Comparison of ENCODE assay signal across 8 cellular contexts in genomic region chr19:55642153-55643002, GRCh38. TPM values are rescaled to one million over a fixed set of nuclear protein-coding genes. Genes with fewer than 3 reads are reported as not detected.
DNase-seq lines count a peak whose midpoint lies in the region; TF ChIP-seq lines count a peak whose summit lies in the region.

No MANE protein-coding gene starts in this region.

- peak overlapping the region; percentile 44 for H3K27ac ChIP-seq in PC-9
- H3K27ac ChIP-seq in mesodermal cell (ENCODE audit: low read depth, low read length, severe bottlenecking): peak overlapping the region; percentile 55

- H4K20me1 ChIP-seq in PC-9 (ENCODE audit: insufficient read depth): peaks cover 11% of the 10 kb centered on the region

- peak overlapping the region; percentile 90 for H3K4me2 ChIP-seq in PC-9

- H3K4me1 Mint-ChIP-seq in chondrocyte (ENCODE audit: low read depth): peaks cover 59% of the 10 kb centered on the region
- peaks cover 31% of the 10 kb centered on the region for H3K4me1 Mint-ChIP-seq in type B pancreatic cell (ENCODE audit: unreplicated experiment)

- peaks cover 9% of the 10 kb centered on the region for H3K36me3 ChIP-seq in PC-9 (ENCODE audit: low read depth)
- H3K36me3 ChIP-seq in mesodermal cell (ENCODE audit: control insufficient read depth, insufficient read depth, low read length): peaks cover 38% of the 10 kb centered on the region

- POLR2A ChIA-PET in PC-9 (lab: Charles Lee; ENCODE audit: unreplicated experiment): interaction anchor here (0.6 to 1.2 kb wide), 5 partner anchors 12 to 1179 kb away, joined by 3 to 14 read pairs (median 8); partner anchors contain the start of genes LENG9 and ZSCAN5A

- peaks cover 59% of the 10 kb centered on the region; the same call in 1 of the 2 replicates for H3F3A ChIP-seq in PC-9 (ENCODE audit: insufficient read depth, low read depth)

- peak overlapping the region; percentile 97 for H3K27ac Mint-ChIP-seq in chondrocyte (ENCODE audit: unreplicated experiment)
- H3K27ac Mint-ChIP-seq in type B pancreatic cell: peak overlapping the region; percentile 96

- no peaks in the 10 kb centered on the region for H3K27me3 ChIP-seq in PC-9 (ENCODE audit: insufficient read depth, low read depth)

- H3K9me3 Mint-ChIP-seq in chondrocyte (ENCODE audit: low read depth) (no peaks in the 10 kb centered on the region), type B pancreatic cell (no peaks in the 10 kb centered on the region)

- H3K36me3 Mint-ChIP-seq in chondrocyte (ENCODE audit: low read depth) (peaks cover 9% of the 10 kb centered on the region), type B pancreatic cell (peaks cover 17% of the 10 kb centered on the region)

- peak overlapping the region; percentile 84 for H3K4me3 Mint-ChIP-seq in chondrocyte (ENCODE audit: unreplicated experiment)
- H3K4me3 Mint-ChIP-seq in type B pancreatic cell: peak overlapping the region; percentile 96

- BruUV-seq in PC-9 (replicated peaks; lab: Mats Ljungman, UMichigan): TSS peak; percentile 37

- H3K9me3 ChIP-seq in PC-9 (ENCODE audit: insufficient read depth, low read depth): no peaks in the 10 kb centered on the region
- no peaks in the 10 kb centered on the region for H3K9me3 ChIP-seq in mesodermal cell (ENCODE audit: control insufficient read depth, low read length)

- H2AFZ ChIP-seq in PC-9: peak overlapping the region; percentile 59; the same call in 1 of the 2 replicates

- peaks cover 53% of the 10 kb centered on the region for H3K79me2 ChIP-seq in PC-9 (ENCODE audit: low read depth)

- CTCF ChIA-PET in PC-9 (lab: Charles Lee): interaction anchor here (0.6 kb wide), 1 partner anchor 16 kb away, joined by 6 read pairs; no protein-coding TSS in a partner anchor

- H3K27me3 Mint-ChIP-seq in chondrocyte (ENCODE audit: low read depth) (no peaks in the 10 kb centered on the region), type B pancreatic cell (peaks cover 5% of the 10 kb centered on the region)

- intact Hi-C loops in PC-9 (cut with micrococcal nuclease; ENCODE audit: unreplicated experiment): loop anchor here (1.0 kb wide), 2 partner anchors 12 to 33 kb away; partner anchors contain the start of gene EPN1

- WGBS in mesodermal cell (ENCODE audit: insufficient coverage in 2 of 2), 2 experiments: 3% methylated on average over 49 to 55 of the region's 65 CpGs

- TF ChIP-seq CTCF in PC-9 (conservative IDR thresholded peaks at IDR 0.05) (no peak), chondrocyte (IDR thresholded peaks at IDR 0.05) (no peak), type B pancreatic cell (conservative IDR thresholded peaks at IDR 0.05) (no peak)

- no peaks in the 10 kb centered on the region for H3K9me2 ChIP-seq in PC-9 (ENCODE audit: insufficient read depth)

- peaks cover 8% of the 10 kb centered on the region for H3K4me1 ChIP-seq in PC-9 (replicated peaks; ENCODE audit: insufficient read depth)
- H3K4me1 ChIP-seq in mesodermal cell (ENCODE audit: control insufficient read depth, insufficient read depth, low read length, poor library complexity, severe bottlenecking): peaks cover 17% of the 10 kb centered on the region

- H3K4me3 ChIP-seq in PC-9 (peak overlapping the region; percentile 66), mesodermal cell (ENCODE audit: extremely low read depth, insufficient read depth, low read length, poor library complexity, severe bottlenecking) (peak overlapping the region; percentile 91)

- peak; percentile 80 for DNase-seq in activated CD8-positive, alpha-beta memory T cell treated with anti-CD3 and anti-CD28 coated beads for 24 hours
- no peak for DNase-seq in activated CD8-positive, alpha-beta memory T cell treated with anti-CD3 and anti-CD28 coated beads, Interleukin-2, amount 50 U/mL, for 48 hours
- DNase-seq in PC-9 (peak in 1 of 2 experiments; percentile 29), chondrocyte (ENCODE audit: low spot score) (no peak), type B pancreatic cell (ENCODE audit: extremely low spot score, unreplicated experiment) (no peak), iPS-NIHi11 (ENCODE audit: low spot score) (no peak), NCI-H446 (lab: John Stamatoyannopoulos, UW) (no peak)

RNA-seq across cellular contexts. Expression of gene ZNF581, which starts 1.1 kb away (rescaled TPM):
- total RNA-seq in PC-9 (2021) (53.5 and 81.9 TPM in 2 replicates), chondrocyte (20.8 to 24.7 TPM (median 24.2 TPM) in 3 replicates), type B pancreatic cell (ENCODE audit: low replicate concordance) (41.3 and 43.1 TPM in 2 replicates)
- 55.6 TPM for polyA plus RNA-seq in mesodermal cell (2013, experiment 1 of 2)
- polyA plus RNA-seq in mesodermal cell (2013, experiment 2 of 2): 47.0 TPM

RNA-seq across cellular contexts. Expression of gene ZNF580, which starts 1.6 kb away (rescaled TPM):
- total RNA-seq in PC-9 (2021) (56.6 and 64.7 TPM in 2 replicates), chondrocyte (42.3 to 59.8 TPM (median 45.0 TPM) in 3 replicates), type B pancreatic cell (ENCODE audit: low replicate concordance) (28.5 and 37.4 TPM in 2 replicates)
- 37.5 TPM for polyA plus RNA-seq in mesodermal cell (2013, experiment 1 of 2)
- polyA plus RNA-seq in mesodermal cell (2013, experiment 2 of 2): 29.0 TPM

RNA-seq across cellular contexts. Expression of gene CCDC106, which starts 5.6 kb away (rescaled TPM):
- total RNA-seq in PC-9 (2021) (3.2 and 6.7 TPM in 2 replicates), chondrocyte (20.9 to 26.5 TPM (median 23.5 TPM) in 3 replicates), type B pancreatic cell (ENCODE audit: low replicate concordance) (16.1 and 18.1 TPM in 2 replicates)
- 16.0 TPM for polyA plus RNA-seq in mesodermal cell (2013, experiment 1 of 2)
- polyA plus RNA-seq in mesodermal cell (2013, experiment 2 of 2): 13.4 TPM

RNA-seq across cellular contexts. Expression of gene U2AF2, which starts 12.5 kb away (rescaled TPM):
- 252 and 323 TPM in 2 replicates for total RNA-seq in PC-9 (2021)
- 119 to 137 TPM (median 129 TPM) in 3 replicates for total RNA-seq in chondrocyte
- polyA plus RNA-seq in mesodermal cell (2013, experiment 1 of 2): 145 TPM
- polyA plus RNA-seq in mesodermal cell (2013, experiment 2 of 2): 128 TPM
- 170 and 232 TPM in 2 replicates for total RNA-seq in type B pancreatic cell (ENCODE audit: low replicate concordance)

RNA-seq across cellular contexts. Expression of gene ZNF784, which starts 18.0 kb away (rescaled TPM):
- total RNA-seq in PC-9 (2021) (5.4 and 7.7 TPM in 2 replicates), chondrocyte (6.1 to 7.9 TPM (median 6.4 TPM) in 3 replicates), type B pancreatic cell (ENCODE audit: low replicate concordance) (9.4 and 9.6 TPM in 2 replicates)
- polyA plus RNA-seq in mesodermal cell (2013, experiment 1 of 2): 7.0 TPM
- polyA plus RNA-seq in mesodermal cell (2013, experiment 2 of 2): 5.4 TPM
